ENCODE assay signal across 9 cellular contexts in genomic region chr3:195550723-195551122, GRCh38. TPM values are rescaled to one million over a fixed set of nuclear protein-coding genes. Genes with fewer than 3 reads are reported as not detected.
DNase-seq lines count a peak whose midpoint lies in the region; ATAC-seq and TF ChIP-seq lines count a peak whose summit lies in the region.
"Had no signal": no experiment of that assay in that cellular context is flagged by ENCODE, and none has a peak within 500 bp of the region (broad histone marks: within the 10 kb centered on the region; RNA-seq: fewer than 3 reads in every experiment).

No MANE protein-coding gene starts in this region.

- no peak for TF ChIP-seq CTCF in omental fat pad (IDR thresholded peaks at IDR 0.05)

- H3K4me3 Mint-ChIP-seq in T-helper 2 cell treated with Interferon-gamma antibody and Interleukin-4, amounts not matched to agents 5 μg/mL and 100 μg/mL, for 36 hours: peak overlapping the region; percentile 64

- ATAC-seq in left ventricle myocardium superior (peak; percentile 68), HG02571 (IDR thresholded peaks at IDR 0.05; ENCODE audit: unreplicated experiment) (no peak), omental fat pad (ENCODE audit: low FRiP score) (no peak)

- H3K27me3 ChIP-seq in thymus (ENCODE audit: control insufficient read depth, insufficient read depth): no peaks in the 10 kb centered on the region

- no peaks in the 10 kb centered on the region for H3K36me3 Mint-ChIP-seq in T-helper 2 cell treated with Interferon-gamma antibody and Interleukin-4, amounts not matched to agents 5 μg/mL and 100 μg/mL, for 36 hours (ENCODE audit: low read depth)

- peak overlapping the region; percentile 95 for H3K27ac ChIP-seq in thymus (ENCODE audit: low read depth)

- H3K27ac Mint-ChIP-seq in T-helper 2 cell treated with Interferon-gamma antibody and Interleukin-4, amounts not matched to agents 5 μg/mL and 100 μg/mL, for 36 hours: peak overlapping the region; percentile 90

- intact Hi-C loops in left ventricle myocardium superior (cut with micrococcal nuclease): no loop called here

- no peaks in the 10 kb centered on the region for H3K9me3 ChIP-seq in thymus (ENCODE audit: control insufficient read depth)

- WGBS in thymus: 9% methylated on average over 4 of the region's 4 CpGs

- peaks cover 73% of the 10 kb centered on the region for H3K4me1 Mint-ChIP-seq in T-helper 2 cell treated with Interferon-gamma antibody and Interleukin-4, amounts not matched to agents 5 μg/mL and 100 μg/mL, for 36 hours (ENCODE audit: low read depth)

- no peaks in the 10 kb centered on the region for H3K27me3 Mint-ChIP-seq in T-helper 2 cell treated with Interferon-gamma antibody and Interleukin-4, amounts not matched to agents 5 μg/mL and 100 μg/mL, for 36 hours (ENCODE audit: low read depth)

- peak; percentile 70 for DNase-seq in activated effector memory CD4-positive, alpha-beta T cell treated with anti-CD3 and anti-CD28 coated beads, Interleukin-2, amount 50 U/mL, for 16 hours
- no peak for DNase-seq in activated effector memory CD4-positive, alpha-beta T cell treated with Interleukin-2 at 50 U/mL for 16 hours
- DNase-seq in T-helper 2 cell treated with Interferon-gamma antibody and Interleukin-4, amounts not matched to agents 5 μg/mL and 100 μg/mL, for 36 hours (ENCODE audit: low spot score): peak; percentile 42
- DNase-seq in left ventricle myocardium superior (no peak), GM03348 (ENCODE audit: low spot score) (no peak), omental fat pad (ENCODE audit: low spot score) (no peak)
- DNase-seq: NCI-H1092 had no signal

- H3K9me3 Mint-ChIP-seq in T-helper 2 cell treated with Interferon-gamma antibody and Interleukin-4, amounts not matched to agents 5 μg/mL and 100 μg/mL, for 36 hours: no peaks in the 10 kb centered on the region

- peak overlapping the region; percentile 55 for H3K4me3 ChIP-seq in thymus (ENCODE audit: low read length)

- peaks cover 42% of the 10 kb centered on the region for H3K4me1 ChIP-seq in thymus (ENCODE audit: control insufficient read depth, insufficient read depth, low read length)

- no peaks in the 10 kb centered on the region for H3K36me3 ChIP-seq in thymus (ENCODE audit: control insufficient read depth, insufficient read depth)

RNA-seq across cellular contexts. Expression of gene PPP1R2, which starts 7.6 kb away (rescaled TPM):
- total RNA-seq in left ventricle myocardium superior: 33.7 TPM
- 76.1 TPM for polyA plus RNA-seq in thymus
- total RNA-seq in omental fat pad: 10 to 100 TPM; 29.1 to 70.8 (median 40.8) TPM

RNA-seq across cellular contexts. Expression of gene APOD, which starts 33.0 kb away (rescaled TPM):
- total RNA-seq in left ventricle myocardium superior: 603 TPM
- polyA plus RNA-seq in thymus: 200 TPM
- 1,000 to 10,000 TPM in 2 of 4 donors, 100 to 1,000 TPM in 2; 340 to 1,610 (median 888) TPM for total RNA-seq in omental fat pad

Comparison
In these comparisons a context has a peak if more than half of its experiments do, and no peak if none do; other contexts are left out.
1. DNase-seq: peak in activated effector memory CD4-positive, alpha-beta T cell treated with anti-CD3 and anti-CD28 coated beads, Interleukin-2, amount 50 U/mL, for 16 hours (single experiment) and T-helper 2 cell treated with Interferon-gamma antibody and Interleukin-4, amounts not matched to agents 5 μg/mL and 100 μg/mL, for 36 hours (single experiment); none in activated effector memory CD4-positive, alpha-beta T cell treated with Interleukin-2 at 50 U/mL for 16 hours (single experiment), left ventricle myocardium superior (single experiment), GM03348 (single experiment) and omental fat pad (single experiment).